In the genomic region with DNA sequence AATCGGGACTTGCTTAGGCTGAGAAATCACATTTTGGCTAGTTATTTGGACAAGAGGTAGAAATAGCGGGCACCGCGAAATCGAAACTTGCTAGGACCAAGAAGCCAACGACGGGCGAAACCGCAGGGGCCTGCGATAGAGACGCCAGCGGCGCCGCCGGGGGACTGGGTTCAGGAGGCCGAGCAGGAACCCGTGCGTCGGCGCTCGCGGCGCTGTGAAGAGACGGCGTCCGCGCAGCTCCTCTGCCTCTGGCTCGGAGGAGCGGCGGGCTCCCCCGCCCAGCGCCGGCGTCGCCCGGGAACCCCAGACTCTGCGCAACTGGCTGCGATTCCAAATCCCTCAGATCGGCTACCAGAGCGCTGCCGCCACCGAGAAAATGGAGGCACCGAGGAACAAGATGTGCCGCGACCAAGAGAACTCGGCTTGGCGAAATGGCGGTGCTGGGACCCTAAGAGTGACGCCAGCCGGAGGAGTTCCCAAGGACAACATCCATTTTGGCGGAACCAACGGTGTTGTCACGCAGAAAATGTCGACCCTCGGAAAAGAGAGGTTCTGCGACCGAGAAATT, we compare ENCODE assay signal across 8 cellular contexts. TPM values are rescaled to one million over a fixed set of nuclear protein-coding genes. Genes with fewer than 3 reads are reported as not detected.
A peak's percentile ranks its signal among the peaks of the same experiment; 100 is the strongest.
DNase-seq lines count a peak whose midpoint lies in the region; ATAC-seq, FAIRE-seq and TF ChIP-seq lines count a peak whose summit lies in the region.

No MANE protein-coding gene starts in this region.

- no peaks in the 10 kb centered on the region for H3K9me1 ChIP-seq in keratinocyte (ENCODE audit: control insufficient read depth, extremely low read depth, insufficient read depth, low read length)

- peak overlapping the region; percentile 90 for H3K9ac ChIP-seq in keratinocyte (ENCODE audit: control insufficient read depth, extremely low read depth, insufficient read depth, low read length)

- CTCF ChIA-PET in GM10248 (lab: Yijun Ruan, JAX), result interaction anchor here (1.2 to 2.8 kb wide), 5 partner anchors 12 to 71 kb away, joined by 5 to 21 read pairs (median 7); no protein-coding TSS in a partner anchor

- peak; percentile 51 for DNase-seq in GM10248 (ENCODE audit: extremely low spot score)
- DNase-seq in NCI-H1694 treated with DMSO at 0.1 percent for 48 hours (lab: John Stamatoyannopoulos, UW), result peak; percentile 90
- peak; percentile 57 for DNase-seq in WERI-Rb-1
- DNase-seq in caudate nucleus (lab: John Stamatoyannopoulos, UW), result peak in 58 of 61 donors; percentile 11 to 92 (median 76)
- no peak for DNase-seq in keratinocyte (ENCODE audit: low read depth, low spot score)
- DNase-seq in stimulated activated CD4-positive, alpha-beta T cell treated with anti-CD3 and anti-CD28 coated beads, Interleukin-12 subunit alpha, Interleukin-12 subunit beta, amount 100 ng/mL, for 4 hours, result peak; percentile 65
- no peak for DNase-seq in epidermal melanocyte (ENCODE audit: insufficient read length, low spot score)

- H3K36me3 ChIP-seq in WERI-Rb-1 (peaks cover 3% of the 10 kb centered on the region; the same call in 1 of the 2 replicates), keratinocyte (ENCODE audit: control insufficient read depth in 2 of 2, extremely low read depth in 1 of 2, insufficient read depth in 2 of 2, low read length in 2 of 2) (peaks cover 5 to 6% of the 10 kb centered on the region in 2 experiments)

- H3K4me1 ChIP-seq in keratinocyte (ENCODE audit: control insufficient read depth, extremely low read depth, insufficient read depth, low read length), result peaks cover 20% of the 10 kb centered on the region

- H3K9me3 ChIP-seq in WERI-Rb-1 (ENCODE audit: severe bottlenecking) (peaks cover 5% of the 10 kb centered on the region), keratinocyte (ENCODE audit: control insufficient read depth, low read depth, low read length) (no peaks in the 10 kb centered on the region)

- POLR2A ChIA-PET in GM10248 (lab: Yijun Ruan, JAX), result interaction anchor here (1.1 kb wide), 1 partner anchor 25 kb away, joined by 4 read pairs; no protein-coding TSS in a partner anchor

- peaks cover 41% of the 10 kb centered on the region for H3K79me2 ChIP-seq in keratinocyte (ENCODE audit: control insufficient read depth, insufficient read depth, low read length)

- ATAC-seq in HG02588 (IDR thresholded peaks at IDR 0.05; ENCODE audit: unreplicated experiment), result peak; percentile 43

- H3K4me3 ChIP-seq in WERI-Rb-1 (ENCODE audit: low read depth, low read length) (peak overlapping the region; percentile 82), keratinocyte (ENCODE audit: control insufficient read depth in 2 of 3, extremely low read depth in 1 of 3, insufficient read depth in 2 of 3, low read depth in 1 of 3, low read length in 3 of 3) (peak overlapping the region; percentile 70 to 95 (median 80))

- H3K27ac ChIP-seq in WERI-Rb-1, result peak overlapping the region; percentile 54
- peak overlapping the region; percentile 99 for H3K27ac ChIP-seq in caudate nucleus (ENCODE audit: low read depth, low read length)
- H3K27ac ChIP-seq in keratinocyte (ENCODE audit: control insufficient read depth, insufficient read depth, low read length), result peak overlapping the region; percentile 98

- H4K20me1 ChIP-seq in keratinocyte (ENCODE audit: control insufficient read depth, extremely low read depth, insufficient read depth, low read length), result no peaks in the 10 kb centered on the region

- H2AFZ ChIP-seq in keratinocyte (ENCODE audit: control insufficient read depth, low read length), result peak overlapping the region; percentile 89

- dilution Hi-C loops in keratinocyte (cut with MboI; ENCODE audit: extremely low pct_ligation_motif_present, low sequenced_read_pairs), result no loop called here

- H3K27me3 ChIP-seq in WERI-Rb-1 (ENCODE audit: insufficient read depth, low read depth, severe bottlenecking) (peaks cover 9% of the 10 kb centered on the region), keratinocyte (ENCODE audit: control insufficient read depth, extremely low read depth, insufficient read depth, low read length) (no peaks in the 10 kb centered on the region)

- peak overlapping the region; percentile 92 for H3K4me2 ChIP-seq in keratinocyte (ENCODE audit: control insufficient read depth, extremely low read depth, insufficient read depth, low read depth, low read length)

- no peak for FAIRE-seq in keratinocyte (lab: Jason Lieb, UNC)

- TF ChIP-seq CTCF in GM10248 (IDR thresholded peaks at IDR 0.05; ENCODE audit: control extremely low read depth, extremely low read depth, low read depth, missing control alignments), result no peak
- TF ChIP-seq CTCF in WERI-Rb-1 (IDR thresholded peaks at IDR 0.05; ENCODE audit: low read depth, low read length), result no peak
- no peak for TF ChIP-seq CTCF in keratinocyte (optimal IDR thresholded peaks at IDR 0.05 in 1 of 3, IDR thresholded peaks at IDR 0.05 in 1 of 3, conservative IDR thresholded peaks at IDR 0.05 in 1 of 3; ENCODE audit: extremely low read depth in 1 of 3, insufficient read depth in 2 of 3, low read length in 3 of 3)

RNA-seq across cellular contexts. Expression of a gene that starts 26.2 kb away (rescaled TPM):
- 0.13 to 0.19 TPM (median 0.17 TPM) in 3 replicates for polyA plus RNA-seq in keratinocyte
- polyA plus RNA-seq in keratinocyte (2011; ENCODE audit: low read depth), result 0.35 TPM
- 0.07 and 0.09 TPM in 2 replicates for polyA plus RNA-seq in keratinocyte (2011; cell fraction: cytosol; rRNA removed)
- 0.57 and 1.1 TPM in 2 replicates for polyA plus RNA-seq in keratinocyte (2011; cell fraction: nucleus; rRNA removed)
- polyA plus RNA-seq in keratinocyte (2012; ENCODE audit: low replicate concordance), result 0.11 and 0.18 TPM in 2 replicates
- 0.43 to 2.7 TPM (median 2.7 TPM) in 3 replicates for polyA minus RNA-seq in keratinocyte
- not detected for polyA minus RNA-seq in keratinocyte (2011; cell fraction: cytosol; rRNA and poly(A)+ RNA removed)
- 2.7 and 2.8 TPM in 2 replicates for polyA minus RNA-seq in keratinocyte (2011; cell fraction: nucleus; rRNA and poly(A)+ RNA removed)

RNA-seq across cellular contexts. Expression of a gene that starts 54.4 kb away (rescaled TPM):
- 26.7 to 42.2 TPM (median 32.4 TPM) in 3 replicates for polyA plus RNA-seq in keratinocyte
- 31.1 TPM for polyA plus RNA-seq in keratinocyte (2011; ENCODE audit: low read depth)
- 18.4 and 33.4 TPM in 2 replicates for polyA plus RNA-seq in keratinocyte (2011; cell fraction: cytosol; rRNA removed)
- polyA plus RNA-seq in keratinocyte (2011; cell fraction: nucleus; rRNA removed), result 42.8 and 59.3 TPM in 2 replicates
- 22.7 and 23.6 TPM in 2 replicates for polyA plus RNA-seq in keratinocyte (2012; ENCODE audit: low replicate concordance)
- polyA minus RNA-seq in keratinocyte, result 6.8 to 40.7 TPM (median 24.1 TPM) in 3 replicates
- 20.7 TPM for polyA minus RNA-seq in keratinocyte (2011; cell fraction: cytosol; rRNA and poly(A)+ RNA removed)
- polyA minus RNA-seq in keratinocyte (2011; cell fraction: nucleus; rRNA and poly(A)+ RNA removed), result 20.7 and 37.3 TPM in 2 replicates

Comparison
In these comparisons a context has a peak if more than half of its experiments do, and no peak if none do; other contexts are left out.
1. DNase-seq: peak in GM10248 (single experiment), NCI-H1694 treated with DMSO at 0.1 percent for 48 hours (single experiment), WERI-Rb-1 (single experiment), caudate nucleus (58 of 61) and stimulated activated CD4-positive, alpha-beta T cell treated with anti-CD3 and anti-CD28 coated beads, Interleukin-12 subunit alpha, Interleukin-12 subunit beta, amount 100 ng/mL, for 4 hours (single experiment); none in keratinocyte (single experiment) and epidermal melanocyte (single experiment).
2. Peak in every context shown above with its lines, with median percentiles within 50 percentile points of each other: H3K27ac ChIP-seq.